In genomic region chr12:19316420-19316819, GRCh38 we compare ENCODE assay signal across 20 cellular contexts.
DNase-seq lines count a peak whose midpoint lies in the region; ATAC-seq and TF ChIP-seq lines count a peak whose summit lies in the region.
"Had no signal": no experiment of that assay in that cellular context is flagged by ENCODE, and none has a peak within 500 bp of the region (broad histone marks: within the 10 kb centered on the region; RNA-seq: fewer than 3 reads in every experiment).

No MANE protein-coding gene starts in this region.

- H3K4me1 Mint-ChIP-seq in activated naive CD8-positive, alpha-beta T cell treated with anti-CD3 and anti-CD28 coated beads, Interleukin-2, amount 50 U/mL, for 24 hours = peaks cover 8% of the 10 kb centered on the region
- peaks cover 4% of the 10 kb centered on the region for H3K4me1 Mint-ChIP-seq in activated naive CD8-positive, alpha-beta T cell treated with anti-CD3 and anti-CD28 coated beads for 36 hours
- no peaks in the 10 kb centered on the region for H3K4me1 Mint-ChIP-seq in stimulated activated effector memory CD8-positive, alpha-beta T cell treated with anti-CD3 and anti-CD28 coated beads, Interleukin-12 subunit alpha, Interleukin-12 subunit beta, amount 100 ng/mL, for 72 hours
- H3K4me1 Mint-ChIP-seq: IgD-negative memory B cell, immature natural killer cell, WTC11 had no signal

- no peaks in the 10 kb centered on the region for H3K27me3 Mint-ChIP-seq in activated naive CD8-positive, alpha-beta T cell treated with anti-CD3 and anti-CD28 coated beads, Interleukin-2, amount 50 U/mL, for 24 hours
- H3K27me3 Mint-ChIP-seq in activated naive CD8-positive, alpha-beta T cell treated with anti-CD3 and anti-CD28 coated beads for 36 hours = no peaks in the 10 kb centered on the region
- H3K27me3 Mint-ChIP-seq: IgD-negative memory B cell had no signal

- TF ChIP-seq CTCF in foreskin fibroblast (IDR thresholded peaks at IDR 0.05; ENCODE audit: low read depth, low read length) = no peak
- TF ChIP-seq CTCF in spleen (IDR thresholded peaks at IDR 0.05 in 8 of 11, conservative IDR thresholded peaks at IDR 0.05 in 3 of 11) = no peak

- intact Hi-C loops in spleen (cut with DNase I; ENCODE audit: low total_unique reads) = no loop called here

- WGBS in spleen, 5 donors = 86 to 97% (median 91%) methylated on average over 2 of the region's 2 CpGs

- no peaks in the 10 kb centered on the region for H3K9me3 Mint-ChIP-seq in activated naive CD8-positive, alpha-beta T cell treated with anti-CD3 and anti-CD28 coated beads, Interleukin-2, amount 50 U/mL, for 24 hours
- no peaks in the 10 kb centered on the region for H3K9me3 Mint-ChIP-seq in activated naive CD8-positive, alpha-beta T cell treated with anti-CD3 and anti-CD28 coated beads for 36 hours
- no peaks in the 10 kb centered on the region for H3K9me3 Mint-ChIP-seq in stimulated activated effector memory CD8-positive, alpha-beta T cell treated with anti-CD3 and anti-CD28 coated beads, Interleukin-12 subunit alpha, Interleukin-12 subunit beta, amount 100 ng/mL, for 72 hours
- H3K9me3 Mint-ChIP-seq: activated naive CD4-positive, alpha-beta T cell treated with anti-CD3 and anti-CD28 coated beads for 36 hours; IgD-negative memory B cell; immature natural killer cell; WTC11 had no signal

- H3K36me3 Mint-ChIP-seq in activated naive CD8-positive, alpha-beta T cell treated with anti-CD3 and anti-CD28 coated beads, Interleukin-2, amount 50 U/mL, for 24 hours (ENCODE audit: low read depth) = no peaks in the 10 kb centered on the region
- no peaks in the 10 kb centered on the region for H3K36me3 Mint-ChIP-seq in activated naive CD8-positive, alpha-beta T cell treated with anti-CD3 and anti-CD28 coated beads for 36 hours
- H3K36me3 Mint-ChIP-seq in stimulated activated effector memory CD8-positive, alpha-beta T cell treated with anti-CD3 and anti-CD28 coated beads, Interleukin-12 subunit alpha, Interleukin-12 subunit beta, amount 100 ng/mL, for 72 hours = no peaks in the 10 kb centered on the region
- H3K36me3 Mint-ChIP-seq: IgD-negative memory B cell, immature natural killer cell had no signal

- no peak overlapping the region for H3K4me3 Mint-ChIP-seq in activated naive CD8-positive, alpha-beta T cell treated with anti-CD3 and anti-CD28 coated beads, Interleukin-2, amount 50 U/mL, for 24 hours
- no peak overlapping the region for H3K4me3 Mint-ChIP-seq in activated naive CD8-positive, alpha-beta T cell treated with anti-CD3 and anti-CD28 coated beads for 36 hours
- H3K4me3 Mint-ChIP-seq in stimulated activated effector memory CD8-positive, alpha-beta T cell treated with anti-CD3 and anti-CD28 coated beads, Interleukin-12 subunit alpha, Interleukin-12 subunit beta, amount 100 ng/mL, for 72 hours = no peak overlapping the region
- H3K4me3 Mint-ChIP-seq: activated naive CD4-positive, alpha-beta T cell treated with anti-CD3 and anti-CD28 coated beads for 36 hours; IgD-negative memory B cell; immature natural killer cell; WTC11 had no signal

- no peaks in the 10 kb centered on the region for H3K36me3 ChIP-seq in spleen
- H3K36me3 ChIP-seq: upper lobe of right lung had no signal

- peak; percentile 49 for ATAC-seq in activated naive CD8-positive, alpha-beta T cell treated with anti-CD3 and anti-CD28 coated beads, Interleukin-2, amount 50 U/mL, for 24 hours
- peak; percentile 84 for ATAC-seq in stimulated activated effector memory CD8-positive, alpha-beta T cell treated with anti-CD3 and anti-CD28 coated beads, Interleukin-12 subunit alpha, Interleukin-12 subunit beta, amount 100 ng/mL, for 72 hours
- ATAC-seq: mucosa of descending colon, upper lobe of right lung, WTC11 had no signal

- H3K27me3 ChIP-seq in spleen (replicated peaks in 1 of 7) = no peaks in the 10 kb centered on the region
- H3K27me3 ChIP-seq: cardiac muscle cell, upper lobe of right lung had no signal

- no peaks in the 10 kb centered on the region for H3K9me3 ChIP-seq in spleen
- H3K9me3 ChIP-seq: Caco-2, mucosa of descending colon, upper lobe of right lung had no signal

- no peak overlapping the region for H3K27ac ChIP-seq in spleen
- H3K27ac ChIP-seq: cardiac muscle cell, skin epidermis, upper lobe of right lung had no signal

- H3K4me1 ChIP-seq in spleen = no peaks in the 10 kb centered on the region
- H3K4me1 ChIP-seq: Caco-2, upper lobe of right lung had no signal

- H3K4me3 ChIP-seq in foreskin fibroblast (ENCODE audit: low read depth in 1 of 2, low read length in 2 of 2) (no peak overlapping the region), spleen (no peak overlapping the region)
- H3K4me3 ChIP-seq: cardiac muscle cell, mucosa of descending colon, skin epidermis, upper lobe of right lung had no signal

- no peak for DNase-seq in activated naive CD8-positive, alpha-beta T cell treated with anti-CD3 and anti-CD28 coated beads, Interleukin-2, amount 50 U/mL, for 24 hours
- no peak for DNase-seq in activated naive CD8-positive, alpha-beta T cell treated with anti-CD3 and anti-CD28 coated beads for 36 hours
- DNase-seq in amniotic epithelial cell (ENCODE audit: low read depth) (peak; percentile 24), foreskin fibroblast (peak; percentile 19 to 61), spleen (no peak), 8988T (no peak)
- no peak for DNase-seq in stimulated activated effector memory CD8-positive, alpha-beta T cell treated with anti-CD3 and anti-CD28 coated beads, Interleukin-12 subunit alpha, Interleukin-12 subunit beta, amount 100 ng/mL, for 72 hours (ENCODE audit: low spot score in 2 of 2)
- DNase-seq in stimulated activated naive CD4-positive, alpha-beta T cell treated with Interleukin-2 at 50 U/mL for 16 hours (lab: John Stamatoyannopoulos, UW) = no peak
- DNase-seq: activated naive CD4-positive, alpha-beta T cell treated with anti-CD3 and anti-CD28 coated beads for 36 hours; Caco-2; effector memory CD4-positive, alpha-beta T cell; immature natural killer cell; mucosa of descending colon; NK-92 treated with Interleukin-12 subunit alpha and Interleukin-12 subunit beta, amount 100 ng/mL, for 24 hours; stimulated activated naive CD4-positive, alpha-beta T cell; upper lobe of right lung had no signal

- no peak for TF ChIP-seq POLR2A in spleen (IDR thresholded peaks at IDR 0.05)

- H3K27ac Mint-ChIP-seq in activated naive CD8-positive, alpha-beta T cell treated with anti-CD3 and anti-CD28 coated beads, Interleukin-2, amount 50 U/mL, for 24 hours = no peak overlapping the region
- no peak overlapping the region for H3K27ac Mint-ChIP-seq in activated naive CD8-positive, alpha-beta T cell treated with anti-CD3 and anti-CD28 coated beads for 36 hours
- H3K27ac Mint-ChIP-seq in stimulated activated effector memory CD8-positive, alpha-beta T cell treated with anti-CD3 and anti-CD28 coated beads, Interleukin-12 subunit alpha, Interleukin-12 subunit beta, amount 100 ng/mL, for 72 hours = no peak overlapping the region
- H3K27ac Mint-ChIP-seq: activated naive CD4-positive, alpha-beta T cell treated with anti-CD3 and anti-CD28 coated beads for 36 hours; IgD-negative memory B cell; immature natural killer cell had no signal

Comparison
In these comparisons a context has a peak if more than half of its experiments do, and no peak if none do; other contexts are left out.
1. DNase-seq: peak in amniotic epithelial cell (single experiment) and foreskin fibroblast (2 of 2); none in activated naive CD8-positive, alpha-beta T cell treated with anti-CD3 and anti-CD28 coated beads, Interleukin-2, amount 50 U/mL, for 24 hours (single experiment), activated naive CD8-positive, alpha-beta T cell treated with anti-CD3 and anti-CD28 coated beads for 36 hours (single experiment), stimulated activated effector memory CD8-positive, alpha-beta T cell treated with anti-CD3 and anti-CD28 coated beads, Interleukin-12 subunit alpha, Interleukin-12 subunit beta, amount 100 ng/mL, for 72 hours (0 of 2), spleen (single experiment), 8988T (single experiment) and stimulated activated naive CD4-positive, alpha-beta T cell treated with Interleukin-2 at 50 U/mL for 16 hours (single experiment).